In the genomic region with DNA sequence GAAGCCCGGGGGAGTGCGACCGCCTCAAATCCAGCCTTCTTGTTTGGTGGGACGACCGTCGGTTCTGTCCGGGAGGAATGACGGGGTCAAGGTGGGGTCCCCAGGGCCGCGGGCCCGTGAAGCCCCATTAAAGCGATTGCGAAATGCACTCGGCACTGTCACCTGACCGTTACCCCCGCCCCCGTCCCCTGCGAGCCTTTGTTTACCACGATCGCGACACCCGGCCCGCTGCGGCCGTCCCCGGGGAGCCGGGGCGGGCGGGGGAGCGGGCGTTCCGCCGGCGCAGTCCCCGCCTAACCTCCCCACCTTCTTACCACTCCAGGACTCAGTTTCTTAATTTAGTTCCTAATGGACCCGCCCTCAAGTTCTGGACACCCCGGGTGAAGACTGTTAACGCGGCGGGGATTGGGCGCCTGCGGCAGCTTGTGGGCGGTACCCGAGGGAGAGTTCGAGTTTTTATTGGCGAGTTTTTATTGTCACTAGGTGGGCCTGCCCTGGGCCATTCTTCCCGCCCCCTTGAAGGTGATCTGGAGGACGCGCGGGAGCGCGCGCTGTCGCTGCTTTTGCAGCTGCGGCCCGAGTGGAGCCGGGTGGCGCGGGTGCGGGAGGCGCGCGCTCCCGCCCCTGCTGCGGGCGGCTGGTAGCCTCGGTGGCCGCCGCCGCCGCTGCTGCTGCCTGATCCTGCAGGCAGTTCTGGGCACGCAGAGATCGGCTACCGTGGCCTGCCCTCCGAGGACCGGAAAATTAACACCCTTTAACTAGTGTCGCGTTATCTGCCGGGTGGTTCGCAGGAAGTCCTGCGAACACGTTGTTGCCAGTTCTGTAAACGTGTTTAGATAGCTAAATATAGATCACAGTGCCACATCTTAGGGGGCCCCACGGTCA, we compare ENCODE assay signal across 8 cellular contexts. TPM values are rescaled to one million over a fixed set of nuclear protein-coding genes. Genes with fewer than 3 reads are reported as not detected.
DNase-seq lines count a peak whose midpoint lies in the region; ATAC-seq and TF ChIP-seq lines count a peak whose summit lies in the region.

No MANE protein-coding gene starts in this region.

- no peaks in the 10 kb centered on the region for H3K9me3 Mint-ChIP-seq in CD14-positive monocyte
- H3K9me3 Mint-ChIP-seq in dendritic cell treated with granulocyte-macrophage colony-stimulating factor and Interleukin-4, amounts not matched to agents 40 ng/mL and 50 ng/mL, for 4 days, result no peaks in the 10 kb centered on the region

- no peak for TF ChIP-seq CTCF in CD14-positive monocyte (IDR thresholded peaks at IDR 0.05)

- DNase-seq in CD14-positive monocyte (ENCODE audit: low spot score) (peak; percentile 92), NCI-H748 (lab: John Stamatoyannopoulos, UW; ENCODE audit: unreplicated experiment) (peak; percentile 97), left lobe of liver (ENCODE audit: low spot score) (peak; percentile 98)
- DNase-seq in activated CD4-positive, alpha-beta T cell treated with anti-CD3 and anti-CD28 coated beads, Interleukin-2, amount 50 U/mL, for 24 hours (ENCODE audit: low read depth in 1 of 2, low spot score in 1 of 2), result peak; percentile 75 to 91
- DNase-seq in stimulated activated CD4-positive, alpha-beta T cell treated with anti-CD3 and anti-CD28 coated beads, Interleukin-2, amount 100 ng/mL, for 24 hours, result peak; percentile 92

- intact Hi-C loops in CD14-positive monocyte (cut with micrococcal nuclease), result loop anchor here (1.0 to 10.0 kb wide), 3 partner anchors 61 to 82 kb away; a partner anchor contains a TSS
- intact Hi-C loops in dendritic cell treated with granulocyte-macrophage colony-stimulating factor and Interleukin-4, amounts not matched to agents 40 ng/mL and 50 ng/mL, for 4 days (cut with micrococcal nuclease), result loop anchor here (2.0 to 5.0 kb wide), 2 partner anchors 62 to 129 kb away; no protein-coding TSS in a partner anchor

- no peaks in the 10 kb centered on the region for H3K36me3 Mint-ChIP-seq in CD14-positive monocyte
- H3K36me3 Mint-ChIP-seq in dendritic cell treated with granulocyte-macrophage colony-stimulating factor and Interleukin-4, amounts not matched to agents 40 ng/mL and 50 ng/mL, for 4 days (ENCODE audit: low read depth), result peaks cover 8% of the 10 kb centered on the region

- H3K27ac Mint-ChIP-seq in CD14-positive monocyte, result peak overlapping the region; percentile 90 to 97 (median 94)
- peak overlapping the region; percentile 95 for H3K27ac Mint-ChIP-seq in dendritic cell treated with granulocyte-macrophage colony-stimulating factor and Interleukin-4, amounts not matched to agents 40 ng/mL and 50 ng/mL, for 4 days

- peaks cover 0 to 4% (median 0%) of the 10 kb centered on the region in 3 donors for H3K27me3 Mint-ChIP-seq in CD14-positive monocyte (ENCODE audit: low read depth in 3 of 3)
- H3K27me3 Mint-ChIP-seq in dendritic cell treated with granulocyte-macrophage colony-stimulating factor and Interleukin-4, amounts not matched to agents 40 ng/mL and 50 ng/mL, for 4 days, result no peaks in the 10 kb centered on the region

- peak; percentile 86 for ATAC-seq in GM19395 (IDR thresholded peaks at IDR 0.05; ENCODE audit: unreplicated experiment)
- ATAC-seq in HG03558 (IDR thresholded peaks at IDR 0.05; ENCODE audit: extremely low read depth, unreplicated experiment), result peak; percentile 72
- ATAC-seq in left lobe of liver, result peak; percentile 80

- peaks cover 22% of the 10 kb centered on the region for H3K4me1 Mint-ChIP-seq in CD14-positive monocyte
- peaks cover 29% of the 10 kb centered on the region for H3K4me1 Mint-ChIP-seq in dendritic cell treated with granulocyte-macrophage colony-stimulating factor and Interleukin-4, amounts not matched to agents 40 ng/mL and 50 ng/mL, for 4 days (ENCODE audit: low read depth)

- peak overlapping the region; percentile 89 to 93 for H3K4me3 Mint-ChIP-seq in CD14-positive monocyte
- peak overlapping the region; percentile 93 for H3K4me3 Mint-ChIP-seq in dendritic cell treated with granulocyte-macrophage colony-stimulating factor and Interleukin-4, amounts not matched to agents 40 ng/mL and 50 ng/mL, for 4 days

RNA-seq across cellular contexts. Expression of a gene that starts 1.0 kb away (rescaled TPM):
- polyA plus RNA-seq in CD14-positive monocyte, result 10 to 100 TPM; 24.1 to 31.4 TPM
- 32.4 TPM for total RNA-seq in left lobe of liver

Comparison
In these comparisons a context has a peak if more than half of its experiments do, and no peak if none do; other contexts are left out.
1. Peak in every context shown above with its lines: DNase-seq and ATAC-seq.